1 cellular context compared by ENCODE assay signal in genomic region chr19:15640294-15640903, GRCh38.
TF ChIP-seq lines count a peak whose summit lies in the region.

CYP4F3 (plus strand) TSS chr19:15640897; CDS start chr19:15641416, 519 bp downstream.

TF ChIP-seq in A549, 52 proteins besides CTCF, POLR2A, EP300 and RAD21 (continued from another document):
- TF ChIP-seq NFE2L2 (conservative IDR thresholded peaks at IDR 0.05; ENCODE audit: low read length) = peak; percentile 80
- no peak for TF ChIP-seq ELK1 (IDR thresholded peaks at IDR 0.05; ENCODE audit: low read depth, low read length)
- TF ChIP-seq, protein P1, sequence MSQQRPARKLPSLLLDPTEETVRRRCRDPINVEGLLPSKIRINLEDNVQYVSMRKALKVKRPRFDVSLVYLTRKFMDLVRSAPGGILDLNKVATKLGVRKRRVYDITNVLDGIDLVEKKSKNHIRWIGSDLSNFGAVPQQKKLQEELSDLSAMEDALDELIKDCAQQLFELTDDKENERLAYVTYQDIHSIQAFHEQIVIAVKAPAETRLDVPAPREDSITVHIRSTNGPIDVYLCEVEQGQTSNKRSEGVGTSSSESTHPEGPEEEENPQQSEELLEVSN (IDR thresholded peaks at IDR 0.05; ENCODE audit: borderline replicate concordance, low read depth) = no peak
- TF ChIP-seq, protein P2, sequence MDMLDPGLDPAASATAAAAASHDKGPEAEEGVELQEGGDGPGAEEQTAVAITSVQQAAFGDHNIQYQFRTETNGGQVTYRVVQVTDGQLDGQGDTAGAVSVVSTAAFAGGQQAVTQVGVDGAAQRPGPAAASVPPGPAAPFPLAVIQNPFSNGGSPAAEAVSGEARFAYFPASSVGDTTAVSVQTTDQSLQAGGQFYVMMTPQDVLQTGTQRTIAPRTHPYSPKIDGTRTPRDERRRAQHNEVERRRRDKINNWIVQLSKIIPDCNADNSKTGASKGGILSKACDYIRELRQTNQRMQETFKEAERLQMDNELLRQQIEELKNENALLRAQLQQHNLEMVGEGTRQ (IDR thresholded peaks at IDR 0.05) = no peak
- no peak for TF ChIP-seq CHD2 (IDR thresholded peaks at IDR 0.05; ENCODE audit: low read length, partially characterized antibody)
